19 cellular contexts compared by ENCODE assay signal in the genomic region with DNA sequence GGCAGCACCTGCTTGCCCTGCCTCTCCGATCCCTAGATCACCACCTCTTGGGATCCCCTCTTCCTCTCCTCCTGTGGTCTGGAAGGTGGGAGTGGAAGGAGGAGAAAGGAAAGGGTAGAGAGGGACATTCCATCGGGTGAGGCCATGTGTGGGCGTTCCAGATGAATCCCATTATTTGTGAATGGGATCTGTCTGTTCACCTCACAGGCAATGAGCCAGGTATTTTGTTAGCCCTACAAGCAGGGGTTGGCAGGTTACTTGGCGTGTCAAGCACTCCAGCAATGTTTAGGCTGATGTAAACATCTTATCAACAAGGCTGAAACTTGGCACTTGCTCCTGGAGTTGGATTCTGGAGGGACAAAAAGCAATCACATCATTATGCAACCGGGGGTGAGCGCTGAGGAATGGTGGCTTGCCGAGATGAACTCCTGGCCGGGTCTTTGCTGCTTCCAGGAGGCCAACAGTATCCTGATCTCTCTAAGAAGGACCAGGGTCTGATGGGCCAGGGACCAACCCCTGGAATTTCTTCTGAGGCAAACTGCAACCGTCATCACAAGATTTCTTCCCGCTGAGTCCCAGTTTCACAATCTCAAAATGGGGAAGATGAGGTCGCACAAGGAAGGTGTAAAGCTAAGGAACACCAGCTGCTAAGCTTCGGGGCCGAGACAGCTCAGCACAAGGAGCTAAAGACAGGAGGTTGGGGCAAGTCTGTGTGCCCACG. TPM values are rescaled to one million over a fixed set of nuclear protein-coding genes. Genes with fewer than 3 reads are reported as not detected.
DNase-seq lines count a peak whose midpoint lies in the region; ATAC-seq and TF ChIP-seq lines count a peak whose summit lies in the region.
"Had no signal": no experiment of that assay in that cellular context is flagged by ENCODE, and none has a peak within 500 bp of the region (broad histone marks: within the 10 kb centered on the region; RNA-seq: fewer than 3 reads in every experiment).

No MANE protein-coding gene starts in this region.

- H3K36me3 Mint-ChIP-seq in CD4-positive, alpha-beta T cell (ENCODE audit: low read depth), result no peaks in the 10 kb centered on the region
- no peaks in the 10 kb centered on the region for H3K36me3 Mint-ChIP-seq in activated naive CD8-positive, alpha-beta T cell treated with anti-CD3 and anti-CD28 coated beads for 36 hours

- CTCF ChIA-PET in CD4-positive, alpha-beta T cell (lab: Charles Lee), result no interaction called here

- H3K4me3 ChIP-seq in MG63 (no peak overlapping the region), esophagus (ENCODE audit: low read depth in 1 of 2, low read length in 2 of 2) (no peak overlapping the region), muscle layer of duodenum (ENCODE audit: low read depth in 1 of 2, low read length in 2 of 2) (no peak overlapping the region)
- H3K4me3 ChIP-seq: BLaER1, ovary had no signal

- intact Hi-C loops in CD4-positive, alpha-beta T cell (cut with DNase I, micrococcal nuclease), result no loop called here

- H3K4me3 Mint-ChIP-seq in CD4-positive, alpha-beta T cell, result no peak overlapping the region
- H3K4me3 Mint-ChIP-seq in activated naive CD8-positive, alpha-beta T cell treated with anti-CD3 and anti-CD28 coated beads for 36 hours, result no peak overlapping the region
- H3K4me3 Mint-ChIP-seq: activated CD8-positive, alpha-beta T cell treated with anti-CD3 and anti-CD28 coated beads, Interleukin-2, amount 10 ng/mL, durations not matched to agents 7 days and 5 days had no signal

- H3K9me3 ChIP-seq in MG63 (no peaks in the 10 kb centered on the region), esophagus (ENCODE audit: control insufficient read depth in 2 of 2, insufficient read depth in 1 of 2, low read depth in 1 of 2, low read length in 1 of 2) (no peaks in the 10 kb centered on the region), muscle layer of duodenum (ENCODE audit: control insufficient read depth in 1 of 2, low read length in 2 of 2) (no peaks in the 10 kb centered on the region)
- no peaks in the 10 kb centered on the region for H3K9me3 ChIP-seq in CD4-positive, alpha-beta T cell (ENCODE audit: control insufficient read depth, low read length)
- H3K9me3 ChIP-seq: BLaER1, ovary had no signal

- no peaks in the 10 kb centered on the region for H3K9me3 Mint-ChIP-seq in CD4-positive, alpha-beta T cell
- H3K9me3 Mint-ChIP-seq in activated naive CD8-positive, alpha-beta T cell treated with anti-CD3 and anti-CD28 coated beads for 36 hours, result no peaks in the 10 kb centered on the region
- H3K9me3 Mint-ChIP-seq: activated T-helper 2 cell treated with anti-CD3 and anti-CD28 coated beads, Interferon-gamma antibody, Interleukin-2, Interleukin-4, amounts not matched to agents 10 μg/mL and 5 μg/mL and 100 μg/mL, durations not matched to agents 14 hours and 24 hours and 36 hours had no signal

- peaks cover 38% of the 10 kb centered on the region for H3K27me3 Mint-ChIP-seq in CD4-positive, alpha-beta T cell
- peaks cover 26% of the 10 kb centered on the region for H3K27me3 Mint-ChIP-seq in activated naive CD8-positive, alpha-beta T cell treated with anti-CD3 and anti-CD28 coated beads for 36 hours

- peak overlapping the region; percentile 26 to 61 for H3K27ac ChIP-seq in esophagus (ENCODE audit: low read depth in 2 of 2, low read length in 1 of 2)
- H3K27ac ChIP-seq in muscle layer of duodenum (ENCODE audit: low read length), result peak overlapping the region; percentile 8
- H3K27ac ChIP-seq in CD4-positive, alpha-beta T cell (ENCODE audit: low read depth, low read length), result no peak overlapping the region
- H3K27ac ChIP-seq: BLaER1, KMS-11, ovary had no signal

- H3K27me3 ChIP-seq in MG63 (no peaks in the 10 kb centered on the region; the same call in 1 of the 2 replicates), esophagus (ENCODE audit: control insufficient read depth in 1 of 2, insufficient read depth in 2 of 2, low read length in 2 of 2) (no peaks in the 10 kb centered on the region), muscle layer of duodenum (ENCODE audit: low read depth, low read length) (no peaks in the 10 kb centered on the region)
- H3K27me3 ChIP-seq in CD4-positive, alpha-beta T cell (ENCODE audit: control insufficient read depth, insufficient read depth, low read length), result peaks cover 9% of the 10 kb centered on the region
- H3K27me3 ChIP-seq: ovary had no signal

- no peak overlapping the region for H3K27ac Mint-ChIP-seq in CD4-positive, alpha-beta T cell
- no peak overlapping the region for H3K27ac Mint-ChIP-seq in activated naive CD8-positive, alpha-beta T cell treated with anti-CD3 and anti-CD28 coated beads for 36 hours
- H3K27ac Mint-ChIP-seq: activated CD8-positive, alpha-beta T cell treated with anti-CD3 and anti-CD28 coated beads, Interleukin-2, amount 10 ng/mL, durations not matched to agents 7 days and 5 days; activated T-helper 2 cell treated with anti-CD3 and anti-CD28 coated beads, Interferon-gamma antibody, Interleukin-2, Interleukin-4, amounts not matched to agents 10 μg/mL and 5 μg/mL and 100 μg/mL, durations not matched to agents 14 hours and 24 hours and 36 hours had no signal

- no peak for ATAC-seq in CD4-positive, alpha-beta T cell (ENCODE audit: poor library complexity)
- ATAC-seq: activated CD8-positive, alpha-beta T cell treated with anti-CD3 and anti-CD28 coated beads, Interleukin-2, amount 10 ng/mL, durations not matched to agents 7 days and 5 days; HCT116 had no signal

- H3K36me3 ChIP-seq in MG63, result no peaks in the 10 kb centered on the region
- H3K36me3 ChIP-seq in esophagus (ENCODE audit: control insufficient read depth in 2 of 2, insufficient read depth in 2 of 2, low read length in 1 of 2), result no peaks in the 10 kb centered on the region
- no peaks in the 10 kb centered on the region for H3K36me3 ChIP-seq in muscle layer of duodenum (ENCODE audit: control insufficient read depth in 1 of 2, insufficient read depth in 2 of 2, low read length in 2 of 2)
- H3K36me3 ChIP-seq: BLaER1, ovary had no signal

- in situ Hi-C loops in GM13976 (cut with MboI; ENCODE audit: low sequenced_read_pairs, unreplicated experiment), result loop anchor here (10.0 to 25.0 kb wide), 2 partner anchors 206 to 483 kb away; no protein-coding TSS in a partner anchor

- DNase-seq in DMS79 treated with DMSO at 0.1 percent for 48 hours (lab: John Stamatoyannopoulos, UW), result peak; percentile 98
- DNase-seq in MG63, result peak; percentile 20
- no peak for DNase-seq in GM13976 (ENCODE audit: low spot score)
- no peak for DNase-seq in CD4-positive, alpha-beta T cell
- DNase-seq in NCI-H526 (lab: John Stamatoyannopoulos, UW), result no peak
- no peak for DNase-seq in activated naive CD8-positive, alpha-beta T cell treated with anti-CD3 and anti-CD28 coated beads for 36 hours
- DNase-seq: activated CD8-positive, alpha-beta T cell treated with anti-CD3 and anti-CD28 coated beads, Interleukin-2, amount 10 ng/mL, durations not matched to agents 7 days and 5 days; DND-41; midbrain; NCI-H187 treated with DMSO at 0.1 percent for 48 hours; ovary; stimulated activated CD4-positive, alpha-beta T cell treated with anti-CD3 and anti-CD28 coated beads, Interleukin-15, amount 100 ng/mL, for 24 hours had no signal

- no peaks in the 10 kb centered on the region for H3K4me1 Mint-ChIP-seq in CD4-positive, alpha-beta T cell (ENCODE audit: low read depth)
- H3K4me1 Mint-ChIP-seq in activated naive CD8-positive, alpha-beta T cell treated with anti-CD3 and anti-CD28 coated beads for 36 hours, result no peaks in the 10 kb centered on the region

- POLR2A ChIA-PET in CD4-positive, alpha-beta T cell (lab: Charles Lee), result no interaction called here

- H3K4me1 ChIP-seq in esophagus (ENCODE audit: control insufficient read depth in 2 of 2, insufficient read depth in 2 of 2, low read length in 1 of 2) (peaks cover 0 to 8% of the 10 kb centered on the region in 2 donors), muscle layer of duodenum (ENCODE audit: control insufficient read depth in 1 of 2, insufficient read depth in 2 of 2, low read length in 2 of 2) (peaks cover 11 to 23% of the 10 kb centered on the region in 2 donors)
- H3K4me1 ChIP-seq: BLaER1 had no signal

- no peak for TF ChIP-seq CTCF in GM13976 (IDR thresholded peaks at IDR 0.05; ENCODE audit: borderline replicate concordance, control extremely low read depth, extremely low read depth, insufficient read depth, missing control alignments)
- no peak for TF ChIP-seq CTCF in CD4-positive, alpha-beta T cell (IDR thresholded peaks at IDR 0.05)

- 46 to 53% methylated on average over 14 of the region's 14 CpGs for WGBS in esophagus, 2 donors

RNA-seq across cellular contexts. Expression of a gene that starts 7.8 kb away (rescaled TPM):
- total RNA-seq in MG63 (2014; rRNA removed; shearing (Covaris generic); ENCODE audit: low replicate concordance), result 2.6 and 3.5 TPM in 2 replicates
- polyA plus RNA-seq in esophagus, result 1 to 10 TPM; 2.2 to 3.1 TPM
- total RNA-seq in CD4-positive, alpha-beta T cell, result not detected
- not detected for total RNA-seq in activated naive CD8-positive, alpha-beta T cell treated with anti-CD3 and anti-CD28 coated beads for 36 hours
- total RNA-seq: activated CD8-positive, alpha-beta T cell treated with anti-CD3 and anti-CD28 coated beads, Interleukin-2, amount 10 ng/mL, durations not matched to agents 7 days and 5 days; activated T-helper 2 cell treated with anti-CD3 and anti-CD28 coated beads, Interferon-gamma antibody, Interleukin-2, Interleukin-4, amounts not matched to agents 10 μg/mL and 5 μg/mL and 100 μg/mL, durations not matched to agents 14 hours and 24 hours and 36 hours had no signal

RNA-seq across cellular contexts. Expression of a gene that starts 27.8 kb away (rescaled TPM):
- total RNA-seq in MG63 (2014; rRNA removed; shearing (Covaris generic); ENCODE audit: low replicate concordance), result 1.2 and 2.1 TPM in 2 replicates
- polyA plus RNA-seq in esophagus, result under 1 TPM; 0.53 to 0.61 TPM
- under 1 TPM; 0.08 to 0.11 TPM for total RNA-seq in CD4-positive, alpha-beta T cell
- total RNA-seq in activated naive CD8-positive, alpha-beta T cell treated with anti-CD3 and anti-CD28 coated beads for 36 hours, result not detected
- total RNA-seq: activated T-helper 2 cell treated with anti-CD3 and anti-CD28 coated beads, Interferon-gamma antibody, Interleukin-2, Interleukin-4, amounts not matched to agents 10 μg/mL and 5 μg/mL and 100 μg/mL, durations not matched to agents 14 hours and 24 hours and 36 hours; SK-MEL-5 had no signal

Comparison
In these comparisons a context has a peak if more than half of its experiments do, and no peak if none do; other contexts are left out.
1. DNase-seq: peak in DMS79 treated with DMSO at 0.1 percent for 48 hours (single experiment) and MG63 (single experiment); none in GM13976 (single experiment), CD4-positive, alpha-beta T cell (0 of 10), NCI-H526 (0 of 2) and activated naive CD8-positive, alpha-beta T cell treated with anti-CD3 and anti-CD28 coated beads for 36 hours (single experiment).